8 cellular contexts compared by ENCODE assay signal in genomic region chr6:148440877-148441453, GRCh38.
DNase-seq lines count a peak whose midpoint lies in the region; ATAC-seq and TF ChIP-seq lines count a peak whose summit lies in the region.

No MANE protein-coding gene starts in this region.

- H3K27me3 Mint-ChIP-seq in naive thymus-derived CD8-positive, alpha-beta T cell: peaks cover 0 to 8% (median 7%) of the 10 kb centered on the region in 5 donors

- ATAC-seq in Panc1: peak; percentile 90
- no peak for ATAC-seq in HG02884 (IDR thresholded peaks at IDR 0.05; ENCODE audit: unreplicated experiment)
- no peak for ATAC-seq in stimulated activated effector memory CD8-positive, alpha-beta T cell treated with anti-CD3 and anti-CD28 coated beads, Interleukin-12 subunit alpha, Interleukin-12 subunit beta, amount 100 ng/mL, for 72 hours
- no peak for ATAC-seq in naive thymus-derived CD8-positive, alpha-beta T cell

- no peak overlapping the region for H3K27ac Mint-ChIP-seq in stimulated activated effector memory CD8-positive, alpha-beta T cell treated with anti-CD3 and anti-CD28 coated beads, Interleukin-12 subunit alpha, Interleukin-12 subunit beta, amount 100 ng/mL, for 72 hours
- no peak overlapping the region for H3K27ac Mint-ChIP-seq in naive thymus-derived CD8-positive, alpha-beta T cell

- WGBS in esophagus muscularis mucosa: 18% methylated on average over 9 of the region's 9 CpGs

- H3K27ac ChIP-seq in Panc1 (ENCODE audit: low read length) (peak overlapping the region; percentile 66), esophagus muscularis mucosa (replicated peaks in 1 of 4) (peak overlapping the region; percentile 65 to 80 (median 72))

- TF ChIP-seq CTCF in Panc1 (IDR thresholded peaks at IDR 0.05) (no peak), esophagus muscularis mucosa (IDR thresholded peaks at IDR 0.05) (no peak)

- peaks cover 8% of the 10 kb centered on the region for H3K4me1 Mint-ChIP-seq in stimulated activated effector memory CD8-positive, alpha-beta T cell treated with anti-CD3 and anti-CD28 coated beads, Interleukin-12 subunit alpha, Interleukin-12 subunit beta, amount 100 ng/mL, for 72 hours
- H3K4me1 Mint-ChIP-seq in naive thymus-derived CD8-positive, alpha-beta T cell: no peaks in the 10 kb centered on the region

- H3K4me3 Mint-ChIP-seq in stimulated activated effector memory CD8-positive, alpha-beta T cell treated with anti-CD3 and anti-CD28 coated beads, Interleukin-12 subunit alpha, Interleukin-12 subunit beta, amount 100 ng/mL, for 72 hours: no peak overlapping the region
- no peak overlapping the region for H3K4me3 Mint-ChIP-seq in naive thymus-derived CD8-positive, alpha-beta T cell

- intact Hi-C loops in Panc1 (cut with micrococcal nuclease; ENCODE audit: unreplicated experiment): no loop called here
- intact Hi-C loops in esophagus muscularis mucosa (cut with DNase I): no loop called here

- no peak overlapping the region; a peak in 1 of 4 replicates for H3K4me3 ChIP-seq in Panc1 (ENCODE audit: low read depth in 2 of 2, low read length in 2 of 2)
- no peak overlapping the region for H3K4me3 ChIP-seq in esophagus muscularis mucosa

- no peak for TF ChIP-seq EP300 in esophagus muscularis mucosa (IDR thresholded peaks at IDR 0.05)

- H3K27me3 ChIP-seq in Panc1 (ENCODE audit: control insufficient read depth, insufficient read depth, low read length) (no peaks in the 10 kb centered on the region), esophagus muscularis mucosa (no peaks in the 10 kb centered on the region)

- in situ Hi-C loops in Panc1 (cut with HindIII; ENCODE audit: low pct_unique_long_range_greater_than_20kb, low sequenced_read_pairs): no loop called here

- H3K4me1 ChIP-seq in Panc1 (ENCODE audit: control insufficient read depth, insufficient read depth, low read length): peaks cover 12% of the 10 kb centered on the region
- peaks cover 19 to 26% (median 23%) of the 10 kb centered on the region in 4 donors for H3K4me1 ChIP-seq in esophagus muscularis mucosa

- POLR2A ChIA-PET in Panc1 (lab: Charles Lee): no interaction called here
- POLR2A ChIA-PET in naive thymus-derived CD8-positive, alpha-beta T cell (lab: Charles Lee): no interaction called here

- H3K36me3 Mint-ChIP-seq in stimulated activated effector memory CD8-positive, alpha-beta T cell treated with anti-CD3 and anti-CD28 coated beads, Interleukin-12 subunit alpha, Interleukin-12 subunit beta, amount 100 ng/mL, for 72 hours: no peaks in the 10 kb centered on the region
- H3K36me3 Mint-ChIP-seq in naive thymus-derived CD8-positive, alpha-beta T cell: no peaks in the 10 kb centered on the region

- BruUV-seq in Panc1 (replicated peaks; lab: Mats Ljungman, UMichigan): no TSS peak

- H3K9me3 Mint-ChIP-seq in stimulated activated effector memory CD8-positive, alpha-beta T cell treated with anti-CD3 and anti-CD28 coated beads, Interleukin-12 subunit alpha, Interleukin-12 subunit beta, amount 100 ng/mL, for 72 hours: no peaks in the 10 kb centered on the region
- no peaks in the 10 kb centered on the region for H3K9me3 Mint-ChIP-seq in naive thymus-derived CD8-positive, alpha-beta T cell

- peak; percentile 95 for DNase-seq in EH (ENCODE audit: low read depth)
- no peak for DNase-seq in Panc1 (ENCODE audit: low read depth, low spot score)
- no peak for DNase-seq in esophagus muscularis mucosa (ENCODE audit: extremely low spot score)
- peak; percentile 39 for DNase-seq in pons (ENCODE audit: low spot score)
- no peak for DNase-seq in stimulated activated effector memory CD8-positive, alpha-beta T cell treated with anti-CD3 and anti-CD28 coated beads, Interleukin-12 subunit alpha, Interleukin-12 subunit beta, amount 100 ng/mL, for 72 hours (ENCODE audit: low spot score in 2 of 2)
- no peak for DNase-seq in naive thymus-derived CD8-positive, alpha-beta T cell
- no peak for DNase-seq in mesenteric fat pad (ENCODE audit: low spot score)

- CTCF ChIA-PET in Panc1 (lab: Charles Lee): interaction anchor here (0.6 kb wide), 1 partner anchor 25 kb away, joined by 9 read pairs; no protein-coding TSS in a partner anchor

- no peaks in the 10 kb centered on the region for H3K36me3 ChIP-seq in Panc1 (ENCODE audit: control insufficient read depth, insufficient read depth, low read length)
- peaks cover 0 to 3% (median 0%) of the 10 kb centered on the region in 4 donors for H3K36me3 ChIP-seq in esophagus muscularis mucosa

- TF ChIP-seq POLR2A in esophagus muscularis mucosa (IDR thresholded peaks at IDR 0.05; ENCODE audit: low read depth): no peak

- H3K9me3 ChIP-seq in Panc1 (ENCODE audit: control insufficient read depth, insufficient read depth, low read depth, low read length) (no peaks in the 10 kb centered on the region), esophagus muscularis mucosa (no peaks in the 10 kb centered on the region)

Comparison
In these comparisons a context has a peak if more than half of its experiments do, and no peak if none do; other contexts are left out.
1. DNase-seq: peak in EH (single experiment) and pons (single experiment); none in Panc1 (single experiment), esophagus muscularis mucosa (single experiment), stimulated activated effector memory CD8-positive, alpha-beta T cell treated with anti-CD3 and anti-CD28 coated beads, Interleukin-12 subunit alpha, Interleukin-12 subunit beta, amount 100 ng/mL, for 72 hours (0 of 2), naive thymus-derived CD8-positive, alpha-beta T cell (0 of 10) and mesenteric fat pad (single experiment).